ENCODE assay signal across 15 cellular contexts in the genomic region with DNA sequence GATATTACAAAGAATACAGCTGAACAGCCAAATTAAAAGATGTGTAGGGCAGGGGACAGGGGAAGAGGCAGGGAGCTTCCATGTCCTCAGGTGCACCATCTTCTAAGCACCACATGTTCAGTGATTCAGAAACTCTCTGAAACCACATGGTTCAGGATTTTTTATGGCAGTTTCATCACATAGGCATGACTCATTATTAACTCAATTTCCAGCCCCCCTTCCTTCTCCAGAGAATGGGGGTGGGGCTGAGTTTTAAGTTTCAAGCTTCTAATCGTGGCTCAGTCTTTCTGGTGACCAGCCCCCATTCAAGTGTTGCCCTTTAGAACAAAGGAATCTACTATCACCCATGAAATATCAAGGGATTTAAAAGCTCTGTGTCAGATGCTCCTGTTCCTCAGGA.
DNase-seq lines count a peak whose midpoint lies in the region; ATAC-seq and TF ChIP-seq lines count a peak whose summit lies in the region.
"Had no signal": no experiment of that assay in that cellular context is flagged by ENCODE, and none has a peak within 500 bp of the region (broad histone marks: within the 10 kb centered on the region; RNA-seq: fewer than 3 reads in every experiment).

No MANE protein-coding gene starts in this region.

- no peak overlapping the region for H2AK5ac ChIP-seq in mesenchymal stem cell (ENCODE audit: low read length, severe bottlenecking)

- no peak overlapping the region for H2BK120ac ChIP-seq in mesenchymal stem cell (ENCODE audit: low read depth, low read length)

- no peaks in the 10 kb centered on the region for H3K27me3 Mint-ChIP-seq in chondrocyte (ENCODE audit: low read depth)
- peaks cover 2% of the 10 kb centered on the region for H3K27me3 Mint-ChIP-seq in activated naive CD4-positive, alpha-beta T cell treated with anti-CD3 and anti-CD28 coated beads for 36 hours (ENCODE audit: low read depth)
- H3K27me3 Mint-ChIP-seq: activated naive CD8-positive, alpha-beta T cell treated with anti-CD3 and anti-CD28 coated beads for 36 hours had no signal

- H2AFZ ChIP-seq in mesenchymal stem cell (ENCODE audit: low read depth, low read length) = no peak overlapping the region

- H3K14ac ChIP-seq in mesenchymal stem cell (ENCODE audit: low read length in 2 of 2) = no peak overlapping the region

- CTCF ChIA-PET in activated naive CD4-positive, alpha-beta T cell treated with anti-CD3 and anti-CD28 coated beads for 36 hours (lab: Charles Lee) = no interaction called here

- peaks cover 3% of the 10 kb centered on the region for H3K9me3 Mint-ChIP-seq in chondrocyte (ENCODE audit: low read depth)
- H3K9me3 Mint-ChIP-seq in activated naive CD4-positive, alpha-beta T cell treated with anti-CD3 and anti-CD28 coated beads for 36 hours = no peaks in the 10 kb centered on the region
- H3K9me3 Mint-ChIP-seq: activated naive CD8-positive, alpha-beta T cell treated with anti-CD3 and anti-CD28 coated beads for 36 hours; T-helper 2 cell treated with Interferon-gamma antibody and Interleukin-4, amounts not matched to agents 5 μg/mL and 100 μg/mL, for 36 hours had no signal

- H4K91ac ChIP-seq in mesenchymal stem cell (ENCODE audit: low read length) = no peak overlapping the region

- H3K18ac ChIP-seq in mesenchymal stem cell (ENCODE audit: low read depth in 1 of 2, low read length in 2 of 2) = no peak overlapping the region

- no peak overlapping the region for H2BK12ac ChIP-seq in mesenchymal stem cell (ENCODE audit: low read length in 2 of 2)

- H3K23ac ChIP-seq in mesenchymal stem cell (ENCODE audit: low read length in 2 of 2) = no peak overlapping the region

- H3K27ac ChIP-seq in mesenchymal stem cell (ENCODE audit: low read length, poor library complexity, severe bottlenecking) (no peak overlapping the region), testis (no peak overlapping the region)
- H3K27ac ChIP-seq: spleen had no signal

- TF ChIP-seq CTCF in chondrocyte (IDR thresholded peaks at IDR 0.05) = no peak
- TF ChIP-seq CTCF in testis (IDR thresholded peaks at IDR 0.05) = no peak

- no peaks in the 10 kb centered on the region for H3K36me3 Mint-ChIP-seq in chondrocyte (ENCODE audit: low read depth)
- no peaks in the 10 kb centered on the region for H3K36me3 Mint-ChIP-seq in activated naive CD4-positive, alpha-beta T cell treated with anti-CD3 and anti-CD28 coated beads for 36 hours (ENCODE audit: low read depth)
- H3K36me3 Mint-ChIP-seq: activated naive CD8-positive, alpha-beta T cell treated with anti-CD3 and anti-CD28 coated beads for 36 hours; natural killer cell had no signal

- no peak overlapping the region for H2BK15ac ChIP-seq in mesenchymal stem cell (ENCODE audit: low read depth, poor library complexity, severe bottlenecking)

- DNase-seq in DMS53 treated with DMSO at 0.1 percent for 48 hours (lab: John Stamatoyannopoulos, UW; ENCODE audit: unreplicated experiment) (peak; percentile 12), M059J (ENCODE audit: low read depth) (peak; percentile 77), chondrocyte (ENCODE audit: low spot score) (no peak), mesenchymal stem cell (peak; percentile 63), testis (no peak), DMS 273 (lab: John Stamatoyannopoulos, UW; ENCODE audit: unreplicated experiment) (no peak)
- DNase-seq in activated naive CD4-positive, alpha-beta T cell treated with anti-CD3 and anti-CD28 coated beads for 36 hours = no peak
- DNase-seq: activated naive CD8-positive, alpha-beta T cell treated with anti-CD3 and anti-CD28 coated beads for 36 hours; DMS 273 treated with DMSO at 0.1 percent for 48 hours; effector memory CD4-positive, alpha-beta T cell; natural killer cell; NCI-H1436; spleen had no signal

- H3K9ac ChIP-seq in mesenchymal stem cell (ENCODE audit: low read length) = peak overlapping the region; percentile 37

- H4K8ac ChIP-seq in mesenchymal stem cell (ENCODE audit: low read length) = no peak overlapping the region

- no peak overlapping the region for H3K4ac ChIP-seq in mesenchymal stem cell (ENCODE audit: low read depth in 1 of 2, low read length in 2 of 2)

- no peak overlapping the region for H2BK5ac ChIP-seq in mesenchymal stem cell (ENCODE audit: low read depth, low read length, poor library complexity, severe bottlenecking)

- H3K4me3 ChIP-seq in mesenchymal stem cell (ENCODE audit: insufficient read depth in 1 of 2, low read depth in 1 of 2, low read length in 2 of 2) = no peak overlapping the region
- no peak overlapping the region for H3K4me3 ChIP-seq in testis
- H3K4me3 ChIP-seq: spleen had no signal

- H3K27ac Mint-ChIP-seq in chondrocyte (ENCODE audit: unreplicated experiment) = peak overlapping the region; percentile 37
- H3K27ac Mint-ChIP-seq in activated naive CD4-positive, alpha-beta T cell treated with anti-CD3 and anti-CD28 coated beads for 36 hours = no peak overlapping the region
- H3K27ac Mint-ChIP-seq: activated naive CD8-positive, alpha-beta T cell treated with anti-CD3 and anti-CD28 coated beads for 36 hours; natural killer cell; T-helper 2 cell treated with Interferon-gamma antibody and Interleukin-4, amounts not matched to agents 5 μg/mL and 100 μg/mL, for 36 hours had no signal

- peaks cover 7% of the 10 kb centered on the region for H3K4me1 Mint-ChIP-seq in chondrocyte (ENCODE audit: low read depth)
- no peaks in the 10 kb centered on the region for H3K4me1 Mint-ChIP-seq in activated naive CD4-positive, alpha-beta T cell treated with anti-CD3 and anti-CD28 coated beads for 36 hours (ENCODE audit: low read depth)
- H3K4me1 Mint-ChIP-seq: activated naive CD8-positive, alpha-beta T cell treated with anti-CD3 and anti-CD28 coated beads for 36 hours; natural killer cell had no signal

- no peaks in the 10 kb centered on the region for H3K4me1 ChIP-seq in mesenchymal stem cell (ENCODE audit: control insufficient read depth, insufficient read depth, low read depth, low read length)
- H3K4me1 ChIP-seq in testis = peaks cover 4% of the 10 kb centered on the region
- H3K4me1 ChIP-seq: spleen had no signal

- no peaks in the 10 kb centered on the region for H3K79me1 ChIP-seq in mesenchymal stem cell (replicated peaks; ENCODE audit: low read length, poor library complexity, severe bottlenecking)

- WGBS in mesenchymal stem cell = 9% methylated on average over 1 of the region's 1 CpG
- 70 to 79% methylated on average over 1 of the region's 1 CpG for WGBS in testis, 2 donors

- H3K36me3 ChIP-seq in mesenchymal stem cell (ENCODE audit: control insufficient read depth in 1 of 2, insufficient read depth in 2 of 2, low read depth in 1 of 2, low read length in 2 of 2) (no peaks in the 10 kb centered on the region), testis (ENCODE audit: low read depth, missing control alignments) (no peaks in the 10 kb centered on the region)
- H3K36me3 ChIP-seq: spleen had no signal

- H3K9me3 ChIP-seq in mesenchymal stem cell (ENCODE audit: control insufficient read depth, low read length) = no peaks in the 10 kb centered on the region
- H3K9me3 ChIP-seq in testis = no peaks in the 10 kb centered on the region
- H3K9me3 ChIP-seq: spleen had no signal

- intact Hi-C loops in testis (cut with DNase I; ENCODE audit: low total_unique reads) = no loop called here
- intact Hi-C loops in activated naive CD4-positive, alpha-beta T cell treated with anti-CD3 and anti-CD28 coated beads for 36 hours (cut with micrococcal nuclease) = no loop called here

- ATAC-seq in GM19035 (IDR thresholded peaks at IDR 0.05; ENCODE audit: unreplicated experiment) = no peak
- ATAC-seq: natural killer cell had no signal

- H3K4me3 Mint-ChIP-seq in chondrocyte (ENCODE audit: unreplicated experiment) = no peak overlapping the region
- H3K4me3 Mint-ChIP-seq in activated naive CD4-positive, alpha-beta T cell treated with anti-CD3 and anti-CD28 coated beads for 36 hours = no peak overlapping the region
- H3K4me3 Mint-ChIP-seq: activated naive CD8-positive, alpha-beta T cell treated with anti-CD3 and anti-CD28 coated beads for 36 hours; natural killer cell; T-helper 2 cell treated with Interferon-gamma antibody and Interleukin-4, amounts not matched to agents 5 μg/mL and 100 μg/mL, for 36 hours had no signal

- H3K27me3 ChIP-seq in mesenchymal stem cell (ENCODE audit: control insufficient read depth in 1 of 2, insufficient read depth in 1 of 2, low read length in 2 of 2) = no peaks in the 10 kb centered on the region
- H3K27me3 ChIP-seq in testis = no peaks in the 10 kb centered on the region
- H3K27me3 ChIP-seq: spleen had no signal

- TF ChIP-seq POLR2A in testis (IDR thresholded peaks at IDR 0.05) = no peak

- no peak overlapping the region for H3K4me2 ChIP-seq in mesenchymal stem cell (ENCODE audit: low read length, poor library complexity, severe bottlenecking)

Comparison
In these comparisons a context has a peak if more than half of its experiments do, and no peak if none do; other contexts are left out.
1. DNase-seq: peak in DMS53 treated with DMSO at 0.1 percent for 48 hours (single experiment), M059J (single experiment) and mesenchymal stem cell (single experiment); none in chondrocyte (single experiment), testis (single experiment), activated naive CD4-positive, alpha-beta T cell treated with anti-CD3 and anti-CD28 coated beads for 36 hours (single experiment) and DMS 273 (single experiment).